27 cellular contexts compared by ENCODE assay signal in genomic region chrX:146385529-146385928, GRCh38.
"Had no signal": no experiment of that assay in that cellular context is flagged by ENCODE, and none has a peak within 500 bp of the region (broad histone marks: within the 10 kb centered on the region; RNA-seq: fewer than 3 reads in every experiment).

No MANE protein-coding gene starts in this region.

- H3K27me3 ChIP-seq: stomach, suprapubic skin, testis, thyroid gland, tibial artery, transverse colon, upper lobe of left lung, upper lobe of right lung, uterus, vagina had no signal

- ATAC-seq: stimulated activated effector memory CD8-positive, alpha-beta T cell treated with anti-CD3 and anti-CD28 coated beads, Interleukin-12 subunit alpha, Interleukin-12 subunit beta, amount 100 ng/mL, for 72 hours; stimulated activated memory B cell treated with anti-CD40 and anti-IgM and Interleukin-4, amounts not matched to agents 10 μg/mL and 1 μg/mL and 100 μg/mL, for 72 hours; stimulated activated naive B cell treated with anti-CD40 and anti-IgM and Interleukin-4, amounts not matched to agents 10 μg/mL and 1 μg/mL and 100 μg/mL, for 72 hours; stimulated activated naive CD8-positive, alpha-beta T cell treated with anti-CD3 and anti-CD28 coated beads, Interleukin-15, amount 100 ng/mL, for 72 hours; stimulated activated naive CD8-positive, alpha-beta T cell treated with anti-CD3 and anti-CD28 coated beads, Interleukin-15, Interleukin-2, amounts not matched to agents 100 U/mL and 50 U/mL, for 24 hours; upper lobe of right lung had no signal

- FAIRE-seq: urothelium cell line had no signal

- H3K4me3 ChIP-seq: stomach, suprapubic skin, testis, thoracic aorta, thyroid gland, tibial artery, tibial nerve, transverse colon, upper lobe of left lung, upper lobe of right lung, uterus, vagina had no signal

- H3K4me1 ChIP-seq: stomach, suprapubic skin, testis, thyroid gland, tibial artery, tibial nerve, transverse colon, upper lobe of left lung, upper lobe of right lung, uterus, vagina had no signal

- DNase-seq: stimulated activated CD4-positive, alpha-beta T cell treated with anti-CD3 and anti-CD28 coated beads, Interleukin-2, amount 100 ng/mL, for 48 hours; stimulated activated CD4-positive, alpha-beta T cell treated with anti-CD3 and anti-CD28 coated beads, Interleukin-4, amount 100 ng/mL, for 1 hour; stimulated activated CD4-positive, alpha-beta T cell treated with anti-CD3 and anti-CD28 coated beads, Interleukin-4, amount 100 ng/mL, for 24 hours; stimulated activated CD4-positive, alpha-beta T cell treated with anti-CD3 and anti-CD28 coated beads, Interleukin-4, amount 100 ng/mL, for 4 hours; stimulated activated CD8-positive, alpha-beta memory T cell treated with anti-CD3 and anti-CD28 coated beads, Interleukin-4, amount 100 ng/mL, for 48 hours; stimulated activated naive B cell treated with anti-CD40 and anti-IgM and Interleukin-4, amounts not matched to agents 10 μg/mL and 1 μg/mL and 100 μg/mL, for 72 hours; stimulated activated naive CD4-positive, alpha-beta T cell; stimulated activated naive CD4-positive, alpha-beta T cell treated with Interleukin-2 at 50 U/mL for 16 hours; stimulated activated naive CD8-positive, alpha-beta T cell treated with anti-CD3 and anti-CD28 coated beads, Interleukin-15, amount 100 ng/mL, for 72 hours; stimulated activated naive CD8-positive, alpha-beta T cell treated with anti-CD3 and anti-CD28 coated beads, Interleukin-15, Interleukin-2, amounts not matched to agents 100 U/mL and 50 U/mL, for 24 hours; stomach; substantia nigra; testis; thyroid gland; tibial artery; transverse colon; trophoblast cell; upper lobe of left lung; upper lobe of right lung; uterus had no signal

- H3K9me3 ChIP-seq: stomach, suprapubic skin, testis, thoracic aorta, thyroid gland, tibial artery, tibial nerve, transverse colon, upper lobe of right lung, uterus, vagina had no signal

- H3K27ac ChIP-seq: stomach, suprapubic skin, testis, thoracic aorta, thyroid gland, tibial artery, tibial nerve, transverse colon, upper lobe of left lung, upper lobe of right lung, uterus, vagina had no signal

- H3K36me3 ChIP-seq: stomach, suprapubic skin, thoracic aorta, thyroid gland, tibial artery, tibial nerve, transverse colon, upper lobe of left lung, upper lobe of right lung, uterus, vagina had no signal
